ENCODE assay signal across 15 cellular contexts in the genomic region with DNA sequence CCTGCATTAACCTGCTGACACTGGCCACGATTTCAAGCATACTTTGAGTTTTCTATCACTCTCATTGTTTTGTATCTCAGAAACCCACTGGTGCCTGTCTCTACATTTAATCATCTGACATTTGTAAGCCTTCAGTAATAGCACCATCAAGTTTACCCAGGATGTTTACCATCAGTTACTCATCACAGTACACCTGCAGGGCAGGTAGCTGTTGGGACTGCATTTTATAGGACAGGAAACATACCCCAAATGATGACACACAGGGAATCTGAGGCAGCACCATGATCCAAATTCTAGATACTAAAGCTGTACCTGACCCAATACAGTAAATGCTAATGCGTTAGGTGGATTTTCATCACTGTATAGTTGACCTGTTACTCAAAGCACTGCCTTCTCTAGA.
A peak's percentile ranks its signal among the peaks of the same experiment; 100 is the strongest.
DNase-seq lines count a peak whose midpoint lies in the region; ATAC-seq, FAIRE-seq and TF ChIP-seq lines count a peak whose summit lies in the region.
"Had no signal": no experiment of that assay in that cellular context is flagged by ENCODE, and none has a peak within 500 bp of the region (broad histone marks: within the 10 kb centered on the region; RNA-seq: fewer than 3 reads in every experiment).

No MANE protein-coding gene starts in this region.

- no peak overlapping the region for H3K4me3 ChIP-seq in RWPE2 (ENCODE audit: severe bottlenecking)
- H3K4me3 ChIP-seq in keratinocyte (ENCODE audit: control insufficient read depth in 2 of 3, extremely low read depth in 1 of 3, insufficient read depth in 2 of 3, low read depth in 1 of 3, low read length in 3 of 3): no peak overlapping the region

- peak overlapping the region; percentile 31 for H3K27ac ChIP-seq in RWPE2 (ENCODE audit: poor library complexity, severe bottlenecking)
- no peak overlapping the region for H3K27ac ChIP-seq in keratinocyte (ENCODE audit: control insufficient read depth, insufficient read depth, low read length)

- no peak overlapping the region for H3K4me3 Mint-ChIP-seq in activated T-helper 1 cell treated with anti-CD3 and anti-CD28 coated beads, Interleukin-12 subunit alpha, Interleukin-12 subunit beta, Interleukin-2, Interleukin-4 antibody, amounts not matched to agents 30 ng/mL and 10 ng/mL and 1 ng/mL, durations not matched to agents 14 hours and 24 hours and 36 hours

- FAIRE-seq in keratinocyte (lab: Jason Lieb, UNC): peak; percentile 52

- no peak overlapping the region for H2AFZ ChIP-seq in keratinocyte (ENCODE audit: control insufficient read depth, low read length)

- no peaks in the 10 kb centered on the region for H3K36me3 Mint-ChIP-seq in activated T-helper 1 cell treated with anti-CD3 and anti-CD28 coated beads, Interleukin-12 subunit alpha, Interleukin-12 subunit beta, Interleukin-2, Interleukin-4 antibody, amounts not matched to agents 30 ng/mL and 10 ng/mL and 1 ng/mL, durations not matched to agents 14 hours and 24 hours and 36 hours (ENCODE audit: low read depth)

- H3K27me3 Mint-ChIP-seq in activated T-helper 1 cell treated with anti-CD3 and anti-CD28 coated beads, Interleukin-12 subunit alpha, Interleukin-12 subunit beta, Interleukin-2, Interleukin-4 antibody, amounts not matched to agents 30 ng/mL and 10 ng/mL and 1 ng/mL, durations not matched to agents 14 hours and 24 hours and 36 hours (ENCODE audit: insufficient read depth): peaks cover 6% of the 10 kb centered on the region

- TF ChIP-seq CTCF in RWPE2 (IDR thresholded peaks at IDR 0.05; ENCODE audit: poor library complexity, severe bottlenecking): no peak
- TF ChIP-seq CTCF in keratinocyte (optimal IDR thresholded peaks at IDR 0.05 in 1 of 3, IDR thresholded peaks at IDR 0.05 in 1 of 3, conservative IDR thresholded peaks at IDR 0.05 in 1 of 3; ENCODE audit: extremely low read depth in 1 of 3, insufficient read depth in 2 of 3, low read length in 3 of 3): no peak

- H3K4me1 ChIP-seq in RWPE2 (ENCODE audit: insufficient read depth, poor library complexity, severe bottlenecking) (peaks cover 25% of the 10 kb centered on the region), keratinocyte (ENCODE audit: control insufficient read depth, extremely low read depth, insufficient read depth, low read length) (peaks cover 13% of the 10 kb centered on the region)

- H3K27me3 ChIP-seq in RWPE2 (ENCODE audit: insufficient read depth, poor library complexity, severe bottlenecking) (no peaks in the 10 kb centered on the region), keratinocyte (ENCODE audit: control insufficient read depth, extremely low read depth, insufficient read depth, low read length) (no peaks in the 10 kb centered on the region)

- no peaks in the 10 kb centered on the region for H3K9me3 Mint-ChIP-seq in activated T-helper 1 cell treated with anti-CD3 and anti-CD28 coated beads, Interleukin-12 subunit alpha, Interleukin-12 subunit beta, Interleukin-2, Interleukin-4 antibody, amounts not matched to agents 30 ng/mL and 10 ng/mL and 1 ng/mL, durations not matched to agents 14 hours and 24 hours and 36 hours

- H3K4me1 Mint-ChIP-seq in activated T-helper 1 cell treated with anti-CD3 and anti-CD28 coated beads, Interleukin-12 subunit alpha, Interleukin-12 subunit beta, Interleukin-2, Interleukin-4 antibody, amounts not matched to agents 30 ng/mL and 10 ng/mL and 1 ng/mL, durations not matched to agents 14 hours and 24 hours and 36 hours (ENCODE audit: low read depth): no peaks in the 10 kb centered on the region

- H3K4me2 ChIP-seq in keratinocyte (ENCODE audit: control insufficient read depth, extremely low read depth, insufficient read depth, low read depth, low read length): no peak overlapping the region

- dilution Hi-C loops in keratinocyte (cut with MboI; ENCODE audit: extremely low pct_ligation_motif_present, low sequenced_read_pairs): no loop called here

- intact Hi-C loops in activated T-helper 1 cell treated with anti-CD3 and anti-CD28 coated beads, Interleukin-12 subunit alpha, Interleukin-12 subunit beta, Interleukin-2, Interleukin-4 antibody, amounts not matched to agents 30 ng/mL and 10 ng/mL and 1 ng/mL, durations not matched to agents 14 hours and 24 hours and 36 hours (cut with micrococcal nuclease): no loop called here

- no peaks in the 10 kb centered on the region for H3K9me1 ChIP-seq in keratinocyte (ENCODE audit: control insufficient read depth, extremely low read depth, insufficient read depth, low read length)

- no peak overlapping the region for H3K9ac ChIP-seq in keratinocyte (ENCODE audit: control insufficient read depth, extremely low read depth, insufficient read depth, low read length)

- H3K27ac Mint-ChIP-seq in activated T-helper 1 cell treated with anti-CD3 and anti-CD28 coated beads, Interleukin-12 subunit alpha, Interleukin-12 subunit beta, Interleukin-2, Interleukin-4 antibody, amounts not matched to agents 30 ng/mL and 10 ng/mL and 1 ng/mL, durations not matched to agents 14 hours and 24 hours and 36 hours: no peak overlapping the region

- H4K20me1 ChIP-seq in keratinocyte (ENCODE audit: control insufficient read depth, extremely low read depth, insufficient read depth, low read length): no peaks in the 10 kb centered on the region

- no peaks in the 10 kb centered on the region for H3K9me3 ChIP-seq in RWPE2 (ENCODE audit: severe bottlenecking)
- H3K9me3 ChIP-seq in keratinocyte (ENCODE audit: control insufficient read depth, low read depth, low read length): no peaks in the 10 kb centered on the region

- DNase-seq in COLO668 (lab: John Stamatoyannopoulos, UW; ENCODE audit: unreplicated experiment) (peak; percentile 18), NCI-H345 (lab: John Stamatoyannopoulos, UW) (peak; percentile 51), RWPE2 (ENCODE audit: low spot score) (no peak), keratinocyte (ENCODE audit: low read depth, low spot score) (no peak), NCI-H187 (lab: John Stamatoyannopoulos, UW) (no peak), SW480 (ENCODE audit: low spot score) (no peak)
- DNase-seq in activated T-helper 1 cell treated with anti-CD3 and anti-CD28 coated beads, Interleukin-12 subunit alpha, Interleukin-12 subunit beta, Interleukin-2, Interleukin-4 antibody, amounts not matched to agents 30 ng/mL and 10 ng/mL and 1 ng/mL, durations not matched to agents 14 hours and 24 hours and 36 hours (ENCODE audit: low spot score): no peak
- DNase-seq: HCEC 1CT; MV-4-11; NCI-H1417 treated with DMSO at 0.1 percent for 48 hours; NCI-H2081; NCI-H524 treated with DMSO at 0.1 percent for 48 hours; NK-92 treated with Interleukin-12 subunit alpha and Interleukin-12 subunit beta, amount 100 ng/mL, for 24 hours had no signal

- H3K79me2 ChIP-seq in keratinocyte (ENCODE audit: control insufficient read depth, insufficient read depth, low read length): no peaks in the 10 kb centered on the region

- no peaks in the 10 kb centered on the region for H3K36me3 ChIP-seq in RWPE2 (ENCODE audit: low read depth)
- no peaks in the 10 kb centered on the region for H3K36me3 ChIP-seq in keratinocyte (ENCODE audit: control insufficient read depth in 2 of 2, extremely low read depth in 1 of 2, insufficient read depth in 2 of 2, low read length in 2 of 2)

- ATAC-seq in RWPE2 (ENCODE audit: low read depth): peak; percentile 88
- no peak for ATAC-seq in GM21447 (IDR thresholded peaks at IDR 0.05; ENCODE audit: unreplicated experiment)
- ATAC-seq: Right ventricle myocardium inferior had no signal

Comparison
In these comparisons a context has a peak if more than half of its experiments do, and no peak if none do; other contexts are left out.
1. DNase-seq: peak in COLO668 (single experiment) and NCI-H345 (single experiment); none in RWPE2 (single experiment), keratinocyte (single experiment), NCI-H187 (0 of 2), activated T-helper 1 cell treated with anti-CD3 and anti-CD28 coated beads, Interleukin-12 subunit alpha, Interleukin-12 subunit beta, Interleukin-2, Interleukin-4 antibody, amounts not matched to agents 30 ng/mL and 10 ng/mL and 1 ng/mL, durations not matched to agents 14 hours and 24 hours and 36 hours (single experiment) and SW480 (single experiment).